Comparison of ENCODE assay signal across 22 cellular contexts in the genomic region with DNA sequence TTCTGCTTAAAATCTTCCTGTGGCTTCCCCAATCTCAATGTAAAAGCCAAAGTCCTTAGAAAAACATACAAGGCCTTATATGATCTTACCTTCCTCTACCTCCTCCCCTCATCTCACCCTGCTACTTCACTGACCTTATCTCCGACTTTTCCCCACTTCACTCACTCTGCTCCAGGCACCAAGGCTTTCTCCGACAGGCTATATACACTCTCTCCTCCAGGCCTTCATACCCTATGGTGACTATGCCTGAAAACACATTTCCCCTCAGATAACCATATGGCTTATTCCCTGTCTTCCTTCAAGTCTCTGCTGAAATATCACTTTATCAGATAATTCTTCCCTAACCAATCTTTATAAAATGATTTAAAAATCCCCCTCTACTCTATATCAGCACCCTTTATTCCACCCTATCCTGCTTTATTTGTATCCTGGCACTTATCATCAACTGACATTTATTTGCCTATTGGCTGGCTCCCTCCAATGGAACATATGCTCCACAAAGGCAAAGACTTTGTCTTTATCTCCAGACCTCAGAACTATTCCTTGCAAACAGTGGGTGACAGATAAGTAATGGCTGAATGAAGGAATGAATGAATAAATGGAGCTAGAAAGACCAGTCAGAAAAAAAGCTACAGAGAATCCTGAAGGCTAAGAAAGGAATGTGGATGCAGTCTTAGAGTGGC. TPM values are rescaled to one million over a fixed set of nuclear protein-coding genes. Genes with fewer than 3 reads are reported as not detected.
DNase-seq lines count a peak whose midpoint lies in the region; ATAC-seq, FAIRE-seq and TF ChIP-seq lines count a peak whose summit lies in the region.
"Had no signal": no experiment of that assay in that cellular context is flagged by ENCODE, and none has a peak within 500 bp of the region (broad histone marks: within the 10 kb centered on the region; RNA-seq: fewer than 3 reads in every experiment).

No MANE protein-coding gene starts in this region.

- H3K79me1 ChIP-seq in mesenchymal stem cell (replicated peaks; ENCODE audit: low read length, poor library complexity, severe bottlenecking) = peaks cover 5% of the 10 kb centered on the region

- no peak overlapping the region for H2BK12ac ChIP-seq in mesenchymal stem cell (ENCODE audit: low read length in 2 of 2)

- CTCF ChIA-PET in WTC11 (lab: Charles Lee) = no interaction called here
- CTCF ChIA-PET in naive thymus-derived CD4-positive, alpha-beta T cell (lab: Charles Lee) = no interaction called here

- H3K36me3 Mint-ChIP-seq in WTC11 = no peaks in the 10 kb centered on the region; the same call in 1 of the 2 replicates
- H3K36me3 Mint-ChIP-seq in naive thymus-derived CD4-positive, alpha-beta T cell = peaks cover 0 to 6% (median 0%) of the 10 kb centered on the region in 5 donors

- intact Hi-C loops in naive thymus-derived CD4-positive, alpha-beta T cell (cut with micrococcal nuclease) = no loop called here

- H3K4me1 Mint-ChIP-seq in WTC11 = peaks cover 76% of the 10 kb centered on the region
- H3K4me1 Mint-ChIP-seq in naive thymus-derived CD4-positive, alpha-beta T cell = peaks cover 0 to 4% (median 0%) of the 10 kb centered on the region in 7 donors

- H3K36me3 ChIP-seq in naive thymus-derived CD4-positive, alpha-beta T cell (ENCODE audit: control insufficient read depth in 2 of 3, insufficient read depth in 3 of 3, low read length in 3 of 3) = no peaks in the 10 kb centered on the region
- H3K36me3 ChIP-seq in mesenchymal stem cell (ENCODE audit: control insufficient read depth in 1 of 2, insufficient read depth in 2 of 2, low read depth in 1 of 2, low read length in 2 of 2) = no peaks in the 10 kb centered on the region
- H3K36me3 ChIP-seq: BE2C had no signal

- H3K4me3 Mint-ChIP-seq in WTC11 = no peak overlapping the region
- no peak overlapping the region for H3K4me3 Mint-ChIP-seq in naive thymus-derived CD4-positive, alpha-beta T cell
- H3K4me3 Mint-ChIP-seq: CD4-positive, alpha-beta T cell had no signal

- 70% methylated on average over 2 of the region's 2 CpGs for WGBS in mesenchymal stem cell

- H3K27ac ChIP-seq in naive thymus-derived CD4-positive, alpha-beta T cell (ENCODE audit: low read depth, low read length) = no peak overlapping the region
- no peak overlapping the region for H3K27ac ChIP-seq in mesenchymal stem cell (ENCODE audit: low read length, poor library complexity, severe bottlenecking)
- H3K27ac ChIP-seq: C4-2B, HL-60 had no signal

- no peak overlapping the region for H4K8ac ChIP-seq in mesenchymal stem cell (ENCODE audit: low read length)

- no peak for DNase-seq in H54 (ENCODE audit: insufficient read length, low spot score)
- peak; percentile 12 for DNase-seq in SK-N-DZ (ENCODE audit: low spot score)
- DNase-seq in WTC11 (ENCODE audit: low spot score) = no peak
- peak; percentile 76 to 91 for DNase-seq in erythroblast (lab: John Stamatoyannopoulos, UW)
- DNase-seq in naive thymus-derived CD4-positive, alpha-beta T cell = no peak
- no peak for DNase-seq in amygdala (lab: John Stamatoyannopoulos, UW)
- DNase-seq in OCI-M2 (lab: John Stamatoyannopoulos, UW; ENCODE audit: unreplicated experiment) = no peak
- no peak for DNase-seq in mesenchymal stem cell
- DNase-seq: ACHN; BE2C; Caco-2; CD4-positive, alpha-beta T cell; GOT3; HCEC 1CT; IMR-90; KBM-7 had no signal

- no peak overlapping the region for H2AK5ac ChIP-seq in mesenchymal stem cell (ENCODE audit: low read length, severe bottlenecking)

- no peak overlapping the region for H3K4ac ChIP-seq in mesenchymal stem cell (ENCODE audit: low read depth in 1 of 2, low read length in 2 of 2)

- no peak overlapping the region for H2BK5ac ChIP-seq in mesenchymal stem cell (ENCODE audit: low read depth, low read length, poor library complexity, severe bottlenecking)

- no peaks in the 10 kb centered on the region for H3K27me3 ChIP-seq in naive thymus-derived CD4-positive, alpha-beta T cell (ENCODE audit: control insufficient read depth in 2 of 2, insufficient read depth in 2 of 2, low read length in 2 of 2)
- H3K27me3 ChIP-seq in mesenchymal stem cell (ENCODE audit: control insufficient read depth in 1 of 2, insufficient read depth in 1 of 2, low read length in 2 of 2) = no peaks in the 10 kb centered on the region
- H3K27me3 ChIP-seq: BE2C had no signal

- H3K14ac ChIP-seq in mesenchymal stem cell (ENCODE audit: low read length in 2 of 2) = no peak overlapping the region

- peak; percentile 43; the same call in 1 of the 2 replicates for ATAC-seq in WTC11
- no peak for ATAC-seq in naive thymus-derived CD4-positive, alpha-beta T cell

- no peak overlapping the region for H3K4me3 ChIP-seq in naive thymus-derived CD4-positive, alpha-beta T cell (ENCODE audit: low read length)
- no peak overlapping the region for H3K4me3 ChIP-seq in mesenchymal stem cell (ENCODE audit: insufficient read depth in 1 of 2, low read depth in 1 of 2, low read length in 2 of 2)

- POLR2A ChIA-PET in WTC11 (lab: Charles Lee) = no interaction called here
- POLR2A ChIA-PET in naive thymus-derived CD4-positive, alpha-beta T cell (lab: Charles Lee) = no interaction called here

- H2AFZ ChIP-seq in mesenchymal stem cell (ENCODE audit: low read depth, low read length) = no peak overlapping the region

- H3K27ac Mint-ChIP-seq in WTC11 = peak overlapping the region; percentile 13
- no peak overlapping the region for H3K27ac Mint-ChIP-seq in naive thymus-derived CD4-positive, alpha-beta T cell
- H3K27ac Mint-ChIP-seq: CD4-positive, alpha-beta T cell had no signal

- H2BK120ac ChIP-seq in mesenchymal stem cell (ENCODE audit: low read depth, low read length) = no peak overlapping the region

- no peaks in the 10 kb centered on the region for H3K9me3 Mint-ChIP-seq in WTC11
- no peaks in the 10 kb centered on the region for H3K9me3 Mint-ChIP-seq in naive thymus-derived CD4-positive, alpha-beta T cell
- H3K9me3 Mint-ChIP-seq: CD4-positive, alpha-beta T cell had no signal

- H3K23ac ChIP-seq in mesenchymal stem cell (ENCODE audit: low read length in 2 of 2) = no peak overlapping the region

- H2BK15ac ChIP-seq in mesenchymal stem cell (ENCODE audit: low read depth, poor library complexity, severe bottlenecking) = no peak overlapping the region

- no peak overlapping the region for H3K18ac ChIP-seq in mesenchymal stem cell (ENCODE audit: low read depth in 1 of 2, low read length in 2 of 2)

- H3K4me2 ChIP-seq in mesenchymal stem cell (ENCODE audit: low read length, poor library complexity, severe bottlenecking) = no peak overlapping the region

- TF ChIP-seq CTCF in WTC11 (IDR thresholded peaks at IDR 0.05) = no peak

- TF ChIP-seq POLR2A in H54 (IDR thresholded peaks at IDR 0.05; ENCODE audit: low read depth, low read length) (no peak), erythroblast (IDR thresholded peaks at IDR 0.05; ENCODE audit: low read length) (no peak)

- no peaks in the 10 kb centered on the region for H3K27me3 Mint-ChIP-seq in WTC11 (ENCODE audit: low read depth)
- peaks cover 0 to 11% (median 6%) of the 10 kb centered on the region in 5 donors for H3K27me3 Mint-ChIP-seq in naive thymus-derived CD4-positive, alpha-beta T cell
- H3K27me3 Mint-ChIP-seq: CD4-positive, alpha-beta T cell had no signal

- no peak overlapping the region for H4K91ac ChIP-seq in mesenchymal stem cell (ENCODE audit: low read length)

- FAIRE-seq in H54 (lab: Jason Lieb, UNC) = peak; percentile 57
- FAIRE-seq: A204.1, D721Med, G401.6, GM12891 had no signal

- no peak overlapping the region for H3K9ac ChIP-seq in mesenchymal stem cell (ENCODE audit: low read length)

- H3K9me3 ChIP-seq in naive thymus-derived CD4-positive, alpha-beta T cell (ENCODE audit: control insufficient read depth in 2 of 3, low read length in 3 of 3) = no peaks in the 10 kb centered on the region
- no peaks in the 10 kb centered on the region for H3K9me3 ChIP-seq in mesenchymal stem cell (ENCODE audit: control insufficient read depth, low read length)
- H3K9me3 ChIP-seq: BE2C, Caco-2 had no signal

- no peaks in the 10 kb centered on the region for H3K4me1 ChIP-seq in naive thymus-derived CD4-positive, alpha-beta T cell (ENCODE audit: control insufficient read depth in 2 of 2, insufficient read depth in 2 of 2, low read length in 2 of 2)
- no peaks in the 10 kb centered on the region for H3K4me1 ChIP-seq in mesenchymal stem cell (ENCODE audit: control insufficient read depth, insufficient read depth, low read depth, low read length)
- H3K4me1 ChIP-seq: BE2C had no signal

TF ChIP-seq in WTC11, 78 proteins besides CTCF, POLR2A, EP300 and RAD21 (continues in another document):
- no peak for TF ChIP-seq RELA (CRISPR knock-in tag; IDR thresholded peaks at IDR 0.05; ENCODE audit: borderline replicate concordance)
- no peak for TF ChIP-seq SMAD3 (CRISPR knock-in tag; IDR thresholded peaks at IDR 0.05; ENCODE audit: borderline replicate concordance)
- TF ChIP-seq, protein P1, sequence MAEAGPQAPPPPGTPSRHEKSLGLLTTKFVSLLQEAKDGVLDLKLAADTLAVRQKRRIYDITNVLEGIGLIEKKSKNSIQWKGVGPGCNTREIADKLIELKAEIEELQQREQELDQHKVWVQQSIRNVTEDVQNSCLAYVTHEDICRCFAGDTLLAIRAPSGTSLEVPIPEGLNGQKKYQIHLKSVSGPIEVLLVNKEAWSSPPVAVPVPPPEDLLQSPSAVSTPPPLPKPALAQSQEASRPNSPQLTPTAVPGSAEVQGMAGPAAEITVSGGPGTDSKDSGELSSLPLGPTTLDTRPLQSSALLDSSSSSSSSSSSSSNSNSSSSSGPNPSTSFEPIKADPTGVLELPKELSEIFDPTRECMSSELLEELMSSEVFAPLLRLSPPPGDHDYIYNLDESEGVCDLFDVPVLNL (CRISPR knock-in tag; IDR thresholded peaks at IDR 0.05; ENCODE audit: borderline replicate concordance, low read depth) = no peak
- TF ChIP-seq JAZF1 (CRISPR knock-in tag; IDR thresholded peaks at IDR 0.05) = no peak
- no peak for TF ChIP-seq ESRRA (CRISPR knock-in tag; IDR thresholded peaks at IDR 0.05; ENCODE audit: borderline replicate concordance)

RNA-seq across cellular contexts. Expression of a gene that starts 52.7 kb away (rescaled TPM):
- 38.4 and 40.4 TPM in 2 replicates for polyA plus RNA-seq in SK-N-DZ (2014; cell fraction: cytosol; rRNA removed)
- 65.4 and 122 TPM in 2 replicates for polyA plus RNA-seq in SK-N-DZ (2014; cell fraction: nucleus; rRNA removed)
- 160 to 191 TPM (median 166 TPM) in 3 replicates for total RNA-seq in WTC11 (2021)
- 10 to 100 TPM; 18.9 to 67.2 (median 23.3) TPM for total RNA-seq in naive thymus-derived CD4-positive, alpha-beta T cell
- 10 to 100 TPM; 15.5 to 17.6 TPM for polyA plus RNA-seq in naive thymus-derived CD4-positive, alpha-beta T cell
- polyA plus RNA-seq in mesenchymal stem cell (2013, experiment 1 of 2) = 18.7 TPM
- 20.2 TPM for polyA plus RNA-seq in mesenchymal stem cell (2013, experiment 2 of 2)

Comparison
In these comparisons a context has a peak if more than half of its experiments do, and no peak if none do; other contexts are left out.
1. DNase-seq: peak in SK-N-DZ (single experiment) and erythroblast (2 of 2); none in H54 (single experiment), WTC11 (single experiment), naive thymus-derived CD4-positive, alpha-beta T cell (0 of 9), amygdala (0 of 56), OCI-M2 (single experiment) and mesenchymal stem cell (single experiment).